In genomic region chr19:46748325-46749109, GRCh38 we compare ENCODE assay signal across 8 cellular contexts. TPM values are rescaled to one million over a fixed set of nuclear protein-coding genes. Genes with fewer than 3 reads are reported as not detected.
DNase-seq lines count a peak whose midpoint lies in the region; ATAC-seq and TF ChIP-seq lines count a peak whose summit lies in the region.

No MANE protein-coding gene starts in this region.

- H3K4me2 ChIP-seq in H9 (ENCODE audit: insufficient read depth, insufficient read length, low read length), result no peak overlapping the region

- peaks cover 9 to 37% (median 36%) of the 10 kb centered on the region in 3 experiments for H3K36me3 Mint-ChIP-seq in H9 (ENCODE audit: insufficient read depth in 1 of 3, low read depth in 3 of 3)

- H3K27me3 Mint-ChIP-seq in H9 (ENCODE audit: low read depth), result no peaks in the 10 kb centered on the region; the same call in 1 of the 2 replicates

- H3K18ac ChIP-seq in H9 (ENCODE audit: insufficient read length, low read depth, low read length), result no peak overlapping the region

- H3K27ac Mint-ChIP-seq in H9, result peak overlapping the region; percentile 61 to 72 (median 67); a peak in 4 of 7 replicates

- no peak overlapping the region for H3K9ac ChIP-seq in H9 (ENCODE audit: extremely low read depth, insufficient read length, low read length)

- peak overlapping the region; percentile 14 to 69; a peak in 2 of 5 replicates for H3K4me3 Mint-ChIP-seq in H9

- H2AK5ac ChIP-seq in H9 (ENCODE audit: insufficient read length, low read length), result no peak overlapping the region

- no peak overlapping the region for H3K14ac ChIP-seq in H9 (ENCODE audit: insufficient read depth, low read length)

- no peak overlapping the region for H4K8ac ChIP-seq in H9 (replicated peaks; ENCODE audit: insufficient read length, low read depth, low read length)

- no peaks in the 10 kb centered on the region for H4K20me1 ChIP-seq in H9 (ENCODE audit: control insufficient read depth, insufficient read depth, insufficient read length)

- H3T11ph ChIP-seq in H9 (ENCODE audit: low read length), result no peak overlapping the region

- H2BK120ac ChIP-seq in H9 (ENCODE audit: low read depth, low read length, poor library complexity, severe bottlenecking), result no peak overlapping the region

- DNase-seq in AG08395 (ENCODE audit: low spot score) (peak; percentile 67), H9 (peak; percentile 84), SK-N-DZ (ENCODE audit: low spot score) (peak; percentile 28), cardiac muscle cell (ENCODE audit: low read depth in 1 of 2, low spot score in 1 of 2) (peak; percentile 78), cerebellar nuclear complex (lab: John Stamatoyannopoulos, UW) (no peak)
- peak; percentile 81 for DNase-seq in activated naive CD4-positive, alpha-beta T cell treated with Interleukin-2 at 50 U/mL for 16 hours
- DNase-seq in stimulated activated CD4-positive, alpha-beta T cell treated with anti-CD3 and anti-CD28 coated beads, Interleukin-15, amount 100 ng/mL, for 1 hour (ENCODE audit: low read depth in 1 of 2, low spot score in 1 of 2), result peak; percentile 46 to 62

- H2BK5ac ChIP-seq in H9 (ENCODE audit: insufficient read length, low read length), result no peak overlapping the region

- no peak overlapping the region for H2AFZ ChIP-seq in H9 (ENCODE audit: low read length)

- H3K9me3 Mint-ChIP-seq in H9, result no peaks in the 10 kb centered on the region

- no peak overlapping the region for H3K4me3 ChIP-seq in cardiac muscle cell

- H3K23ac ChIP-seq in H9 (ENCODE audit: insufficient read length, low read depth, low read length), result no peak overlapping the region

- TF ChIP-seq CTCF in H9 (conservative IDR thresholded peaks at IDR 0.05) (peak; percentile 80), cardiac muscle cell (IDR thresholded peaks at IDR 0.05; ENCODE audit: low read depth, low read length) (peak; percentile 81)

- peaks cover 17% of the 10 kb centered on the region for H3K79me2 ChIP-seq in H9 (ENCODE audit: insufficient read depth, low read length)

- no peak overlapping the region for H3K4ac ChIP-seq in H9 (ENCODE audit: low read depth, low read length)

- H3K23me2 ChIP-seq in H9 (ENCODE audit: insufficient read length, low read depth, low read length, poor library complexity, severe bottlenecking), result peaks cover 12% of the 10 kb centered on the region

- H3K9me3 ChIP-seq in H9 (ENCODE audit: control insufficient read depth, low read depth, low read length) (no peaks in the 10 kb centered on the region), cardiac muscle cell (ENCODE audit: low read depth) (no peaks in the 10 kb centered on the region)

- H3K4me1 ChIP-seq in H9 (ENCODE audit: insufficient read depth, low read length), result peaks cover 3% of the 10 kb centered on the region; the same call in 1 of the 2 replicates
- no peaks in the 10 kb centered on the region for H3K4me1 ChIP-seq in cardiac muscle cell (ENCODE audit: low read depth)

- no peak overlapping the region for H2BK20ac ChIP-seq in H9 (ENCODE audit: low read depth, low read length, poor library complexity, severe bottlenecking)

- no peak for ATAC-seq in HG03521 (IDR thresholded peaks at IDR 0.05; ENCODE audit: unreplicated experiment)

- no peak overlapping the region for H2BK12ac ChIP-seq in H9 (ENCODE audit: insufficient read length, low read depth, low read length)

- H2BK15ac ChIP-seq in H9 (ENCODE audit: low read depth, low read length), result no peak overlapping the region

- H3K27ac ChIP-seq in H9 (ENCODE audit: insufficient read length, low read depth, low read length) (no peak overlapping the region), cardiac muscle cell (no peak overlapping the region)

- peaks cover 4% of the 10 kb centered on the region for H3K36me3 ChIP-seq in cardiac muscle cell

- no peaks in the 10 kb centered on the region for H3K79me1 ChIP-seq in H9 (ENCODE audit: insufficient read depth, low read depth, low read length, poor library complexity, severe bottlenecking)

- no peak overlapping the region for H4K5ac ChIP-seq in H9 (ENCODE audit: insufficient read length, low read depth, low read length)

- no peak overlapping the region for H3K56ac ChIP-seq in H9 (ENCODE audit: insufficient read length, low read depth, low read length)

- H4K91ac ChIP-seq in H9 (ENCODE audit: insufficient read length, low read depth, low read length), result no peak overlapping the region

- no peaks in the 10 kb centered on the region for H3K27me3 ChIP-seq in H9 (ENCODE audit: insufficient read depth, low read length)
- H3K27me3 ChIP-seq in cardiac muscle cell, result no peaks in the 10 kb centered on the region

- no CpG with 5 or more reads among the region's 21 CpGs for WGBS in H9 (ENCODE audit: extremely low coverage, insufficient read length, low lambda C conversion rate)

- H3K4me1 Mint-ChIP-seq in H9, result peaks cover 22 to 33% of the 10 kb centered on the region in 2 experiments

RNA-seq across cellular contexts. Expression of gene STRN4, which starts 2.3 kb away (rescaled TPM):
- total RNA-seq in H9 (2021) (143 and 148 TPM in 2 replicates), cardiac muscle cell (115 and 144 TPM in 2 replicates)
- polyA plus RNA-seq in SK-N-DZ (2014; cell fraction: cytosol; rRNA removed), result 85.9 and 92.5 TPM in 2 replicates
- polyA plus RNA-seq in SK-N-DZ (2014; cell fraction: nucleus; rRNA removed), result 108 and 111 TPM in 2 replicates
- 98.4 and 110 TPM in 2 replicates for polyA plus RNA-seq in cardiac muscle cell

RNA-seq across cellular contexts. Expression of gene FKRP, which starts 2.7 kb away (rescaled TPM):
- total RNA-seq in H9 (2021), result 39.1 and 42.2 TPM in 2 replicates
- polyA plus RNA-seq in SK-N-DZ (2014; cell fraction: cytosol; rRNA removed), result 10.1 and 19.0 TPM in 2 replicates
- 8.9 and 12.5 TPM in 2 replicates for polyA plus RNA-seq in SK-N-DZ (2014; cell fraction: nucleus; rRNA removed)
- 39.1 and 50.3 TPM in 2 replicates for total RNA-seq in cardiac muscle cell
- polyA plus RNA-seq in cardiac muscle cell, result 20.4 and 25.3 TPM in 2 replicates

RNA-seq across cellular contexts. Expression of gene PRKD2, which starts 31.6 kb away (rescaled TPM):
- total RNA-seq in H9 (2021) (60.7 and 60.8 TPM in 2 replicates), cardiac muscle cell (16.0 and 24.7 TPM in 2 replicates)
- polyA plus RNA-seq in SK-N-DZ (2014; cell fraction: cytosol; rRNA removed), result 7.4 and 8.8 TPM in 2 replicates
- polyA plus RNA-seq in SK-N-DZ (2014; cell fraction: nucleus; rRNA removed), result 10.0 and 12.7 TPM in 2 replicates
- polyA plus RNA-seq in cardiac muscle cell, result 25.5 and 53.9 TPM in 2 replicates

RNA-seq across cellular contexts. Expression of gene SLC1A5, which starts 39.9 kb away (rescaled TPM):
- total RNA-seq in H9 (2021), result 258 and 269 TPM in 2 replicates
- polyA plus RNA-seq in SK-N-DZ (2014; cell fraction: cytosol; rRNA removed), result 66.6 and 78.1 TPM in 2 replicates
- 30.3 and 33.5 TPM in 2 replicates for polyA plus RNA-seq in SK-N-DZ (2014; cell fraction: nucleus; rRNA removed)
- 37.9 and 63.6 TPM in 2 replicates for total RNA-seq in cardiac muscle cell
- polyA plus RNA-seq in cardiac muscle cell, result 43.0 and 64.9 TPM in 2 replicates

Comparison
In these comparisons a context has a peak if more than half of its experiments do, and no peak if none do; other contexts are left out.
1. DNase-seq: peak in AG08395 (single experiment), H9 (single experiment), SK-N-DZ (single experiment), activated naive CD4-positive, alpha-beta T cell treated with Interleukin-2 at 50 U/mL for 16 hours (single experiment), cardiac muscle cell (2 of 2) and stimulated activated CD4-positive, alpha-beta T cell treated with anti-CD3 and anti-CD28 coated beads, Interleukin-15, amount 100 ng/mL, for 1 hour (2 of 2); none in cerebellar nuclear complex (0 of 2).